ENCODE assay signal across 8 cellular contexts in the genomic region with DNA sequence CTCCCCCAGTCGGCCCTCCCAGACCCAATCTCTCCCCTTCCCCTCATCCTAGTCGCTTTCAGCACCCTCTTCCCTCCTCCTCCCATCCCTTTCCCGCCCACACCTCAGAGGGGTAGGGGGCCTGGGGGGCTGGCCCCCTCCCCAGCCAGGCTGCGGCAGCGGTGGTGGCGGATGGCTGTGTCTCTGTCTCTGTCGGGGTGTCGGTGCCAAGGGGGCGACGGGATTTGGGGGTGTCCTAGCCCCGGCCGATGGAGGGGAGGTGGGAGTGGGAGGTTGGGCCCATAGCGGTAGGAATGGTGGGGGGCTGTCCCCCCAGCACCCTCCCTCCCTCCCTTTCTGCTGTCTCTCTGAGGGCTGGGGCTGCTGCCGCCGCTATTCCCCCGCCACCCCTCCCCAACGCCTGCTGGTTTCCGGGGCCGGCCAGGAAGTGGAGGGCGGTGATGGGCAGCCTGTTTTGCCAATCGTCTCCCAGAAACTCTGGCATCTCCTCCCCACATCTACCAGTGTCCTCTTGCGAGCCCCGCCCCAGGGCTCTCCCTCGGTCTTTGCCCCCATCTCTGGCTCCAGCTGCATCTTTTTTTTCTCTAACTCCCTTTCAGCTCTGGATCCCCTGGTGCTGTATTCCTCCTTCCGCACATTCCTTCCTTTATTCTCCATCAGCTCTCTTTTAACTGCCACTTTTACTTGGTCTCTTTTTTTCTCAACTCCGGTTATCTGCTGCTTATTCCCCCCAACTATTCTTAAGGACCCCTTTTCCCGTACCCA. TPM values are rescaled to one million over a fixed set of nuclear protein-coding genes. Genes with fewer than 3 reads are reported as not detected.
DNase-seq lines count a peak whose midpoint lies in the region; ATAC-seq and TF ChIP-seq lines count a peak whose summit lies in the region.

A gene with protein sequence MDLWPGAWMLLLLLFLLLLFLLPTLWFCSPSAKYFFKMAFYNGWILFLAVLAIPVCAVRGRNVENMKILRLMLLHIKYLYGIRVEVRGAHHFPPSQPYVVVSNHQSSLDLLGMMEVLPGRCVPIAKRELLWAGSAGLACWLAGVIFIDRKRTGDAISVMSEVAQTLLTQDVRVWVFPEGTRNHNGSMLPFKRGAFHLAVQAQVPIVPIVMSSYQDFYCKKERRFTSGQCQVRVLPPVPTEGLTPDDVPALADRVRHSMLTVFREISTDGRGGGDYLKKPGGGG (minus strand): TSS at position 374 of the 765 bp plus-strand sequence. CDS start 4,588 bp downstream, outside the sequence.

- H3K36me3 Mint-ChIP-seq in type B pancreatic cell: peaks cover 20% of the 10 kb centered on the region

- H3K27me3 Mint-ChIP-seq in type B pancreatic cell: no peaks in the 10 kb centered on the region

- ATAC-seq in HG02759 (IDR thresholded peaks at IDR 0.05; ENCODE audit: unreplicated experiment) (peak; percentile 47), left cardiac atrium (peak; percentile 73 to 78)

- DNase-seq in GF-D8 (lab: John Stamatoyannopoulos, UW) (peak; percentile 90), NCI-H1930 (lab: John Stamatoyannopoulos, UW) (peak; percentile 84 to 94), T-helper 2 cell (peak; percentile 89 to 98 (median 94)), amygdala (lab: John Stamatoyannopoulos, UW) (peak; percentile 57 to 99 (median 96)), left cardiac atrium (peak; percentile 97), posterior vena cava (ENCODE audit: low spot score) (peak; percentile 99), type B pancreatic cell (ENCODE audit: extremely low spot score, unreplicated experiment) (peak; percentile 95)

- peaks cover 48% of the 10 kb centered on the region for H3K4me1 Mint-ChIP-seq in type B pancreatic cell (ENCODE audit: unreplicated experiment)

- TF ChIP-seq CTCF in type B pancreatic cell (conservative IDR thresholded peaks at IDR 0.05): no peak

- no peaks in the 10 kb centered on the region for H3K9me3 Mint-ChIP-seq in type B pancreatic cell

- intact Hi-C loops in left cardiac atrium (cut with DNase I): no loop called here
- intact Hi-C loops in posterior vena cava (cut with DNase I): loop anchor here in 1 of 2 donors (5.0 kb wide), 1 partner anchor 49 kb away; the partner anchor contains the start of gene ATF6B

- H3K4me3 Mint-ChIP-seq in type B pancreatic cell: peak within 1 kb of the TSS; percentile 98

- H3K27ac Mint-ChIP-seq in type B pancreatic cell: peak within 1 kb of the TSS; percentile 95

RNA-seq across cellular contexts. Expression of the gene that starts here (rescaled TPM):
- total RNA-seq in left cardiac atrium: 10 to 100 TPM; 54.8 to 58.1 TPM
- 10 to 100 TPM; 42.0 to 53.3 TPM for total RNA-seq in posterior vena cava
- 64.1 and 76.3 TPM in 2 replicates for total RNA-seq in type B pancreatic cell (ENCODE audit: low replicate concordance)

Comparison
In these comparisons a context has a peak if more than half of its experiments do, and no peak if none do; other contexts are left out.
1. Peak in every context shown above with its lines: DNase-seq and ATAC-seq.